ENCODE assay signal across 19 cellular contexts in the genomic region with DNA sequence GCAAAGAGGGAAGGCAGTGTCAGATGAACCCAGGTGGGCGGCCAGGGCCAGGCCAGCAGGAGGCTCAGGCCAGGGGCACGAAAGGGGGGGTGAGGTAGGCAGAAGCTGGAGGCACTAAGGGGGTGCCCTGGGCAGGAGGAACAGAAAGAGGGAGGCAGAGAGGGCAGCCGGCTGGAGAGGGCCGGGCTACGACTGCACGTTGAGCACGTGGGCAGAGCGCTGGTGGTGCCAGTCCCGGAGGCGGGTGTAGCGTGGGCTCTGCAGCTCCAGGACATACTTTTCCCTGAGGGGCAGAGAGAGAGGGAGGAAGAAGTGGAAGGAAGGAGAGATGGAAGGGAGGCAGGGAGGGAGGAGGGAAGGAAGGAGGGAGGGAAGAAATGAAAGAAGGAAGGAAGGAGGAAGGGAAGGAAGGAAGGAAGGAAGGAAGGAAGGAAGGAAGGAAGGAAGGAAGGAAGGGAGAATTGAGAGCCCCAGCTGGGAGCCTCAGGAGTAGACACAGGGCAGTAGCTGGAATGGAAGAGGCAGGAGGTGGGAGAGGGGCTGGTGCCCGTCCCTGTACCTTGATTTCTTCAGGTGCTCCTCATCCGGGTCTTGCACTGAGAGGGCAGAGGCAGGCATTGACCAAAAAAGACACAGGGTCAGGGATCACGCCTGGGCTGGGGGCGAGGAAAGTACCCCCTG. TPM values are rescaled to one million over a fixed set of nuclear protein-coding genes. Genes with fewer than 3 reads are reported as not detected.
DNase-seq lines count a peak whose midpoint lies in the region; ATAC-seq and TF ChIP-seq lines count a peak whose summit lies in the region.
"Had no signal": no experiment of that assay in that cellular context is flagged by ENCODE, and none has a peak within 500 bp of the region (broad histone marks: within the 10 kb centered on the region; RNA-seq: fewer than 3 reads in every experiment).

No MANE protein-coding gene starts in this region.

- H3K4me3 ChIP-seq in HEK293 (ENCODE audit: low read depth, low read length) (no peak overlapping the region), adipocyte (ENCODE audit: low read length) (no peak overlapping the region), stomach (no peak overlapping the region)
- no peak overlapping the region for H3K4me3 ChIP-seq in CD4-positive, alpha-beta memory T cell (ENCODE audit: low read length in 2 of 2)
- H3K4me3 ChIP-seq: adrenal gland, right lobe of liver, thyroid gland had no signal

- peaks cover 16 to 76% of the 10 kb centered on the region in 2 experiments; a peak in 2 of 3 replicates for H3K36me3 ChIP-seq in HEK293 (ENCODE audit: control insufficient read depth in 2 of 2, insufficient read depth in 1 of 2, low read length in 2 of 2)
- H3K36me3 ChIP-seq in adipocyte (ENCODE audit: control insufficient read depth, insufficient read depth, low read length, severe bottlenecking): peaks cover 59% of the 10 kb centered on the region
- H3K36me3 ChIP-seq in stomach: peaks cover 27 to 75% (median 63%) of the 10 kb centered on the region in 4 donors
- H3K36me3 ChIP-seq in CD4-positive, alpha-beta memory T cell (ENCODE audit: insufficient read depth, low read length): no peaks in the 10 kb centered on the region

- TF ChIP-seq POLR2A in stomach (IDR thresholded peaks at IDR 0.05): no peak

- H3K27me3 ChIP-seq in adipocyte (replicated peaks; ENCODE audit: control insufficient read depth, insufficient read depth, low read length) (no peaks in the 10 kb centered on the region), stomach (no peaks in the 10 kb centered on the region)
- H3K27me3 ChIP-seq in CD4-positive, alpha-beta memory T cell (ENCODE audit: insufficient read depth, low read length): no peaks in the 10 kb centered on the region
- H3K27me3 ChIP-seq: adrenal gland, BE2C, right lobe of liver, thyroid gland had no signal

- ATAC-seq in memory B cell (ENCODE audit: low read depth) (no peak), HG03432 (IDR thresholded peaks at IDR 0.05; ENCODE audit: unreplicated experiment) (no peak)
- ATAC-seq: right lobe of liver had no signal

- no peak for DNase-seq in adipocyte (ENCODE audit: low read depth)
- no peak for DNase-seq in memory B cell (ENCODE audit: low spot score in 2 of 2)
- no peak for DNase-seq in stomach
- DNase-seq in A172 (ENCODE audit: low spot score): no peak
- DNase-seq in HPDE6-E6E7 (ENCODE audit: extremely low spot score): no peak
- no peak for DNase-seq in CD4-positive, alpha-beta memory T cell
- DNase-seq: activated B cell treated with CpG ODN at 0.5 μM for 24 hours, adrenal gland, BE2C, DMS53, NCI-H1048, NCI-H774, right lobe of liver, T-helper 1 cell, thyroid gland had no signal

- POLR2A ChIA-PET in HEK293 (lab: Yijun Ruan, JAX): interaction anchor here (0.6 kb wide), 1 partner anchor 206 kb away, joined by 5 read pairs; no protein-coding TSS in a partner anchor
- POLR2A ChIA-PET in CD4-positive, alpha-beta memory T cell (lab: Charles Lee; ENCODE audit: partially characterized antibody): no interaction called here

- no peak overlapping the region for H3K27ac ChIP-seq in HEK293 (ENCODE audit: extremely low read depth, low read depth, low read length)
- peak overlapping the region in 3 of 5 donors; percentile 44 to 90 (median 89) for H3K27ac ChIP-seq in stomach
- no peak overlapping the region for H3K27ac ChIP-seq in CD4-positive, alpha-beta memory T cell (ENCODE audit: low read depth, low read length)
- H3K27ac ChIP-seq: adrenal gland, epithelial cell of prostate, right lobe of liver, thyroid gland had no signal

- peak overlapping the region; percentile 38 for H3K9ac ChIP-seq in adipocyte (ENCODE audit: low read length)

- CTCF ChIA-PET in HEK293 (lab: Yijun Ruan, JAX): interaction anchor here (0.7 to 3.3 kb wide), 5 partner anchors 9 to 35 kb away, joined by 4 to 20 read pairs (median 7); no protein-coding TSS in a partner anchor
- CTCF ChIA-PET in CD4-positive, alpha-beta memory T cell (lab: Charles Lee; ENCODE audit: partially characterized antibody): no interaction called here

- H3K9me3 Mint-ChIP-seq in memory B cell: no peaks in the 10 kb centered on the region
- H3K9me3 Mint-ChIP-seq in CD4-positive, alpha-beta memory T cell: peaks cover 0 to 2% (median 0%) of the 10 kb centered on the region in 8 donors
- H3K9me3 Mint-ChIP-seq: activated B cell treated with CpG ODN at 0.5 μM for 24 hours had no signal

- TF ChIP-seq CTCF in HEK293 (tag by site-specific recombination; IDR thresholded peaks at IDR 0.05): no peak
- TF ChIP-seq CTCF in stomach (IDR thresholded peaks at IDR 0.05): no peak

- H3K27ac Mint-ChIP-seq in memory B cell: peak overlapping the region; percentile 16
- peak overlapping the region in 1 of 7 donors; percentile 29 for H3K27ac Mint-ChIP-seq in CD4-positive, alpha-beta memory T cell
- H3K27ac Mint-ChIP-seq: activated B cell treated with CpG ODN at 0.5 μM for 24 hours had no signal

- TF ChIP-seq EP300 in stomach (IDR thresholded peaks at IDR 0.05): no peak

- 81 to 91% (median 90%) methylated on average over 13 to 15 of the region's 15 CpGs for WGBS in stomach, 5 donors

- no peaks in the 10 kb centered on the region for H3K27me3 Mint-ChIP-seq in memory B cell
- no peaks in the 10 kb centered on the region for H3K27me3 Mint-ChIP-seq in CD4-positive, alpha-beta memory T cell
- H3K27me3 Mint-ChIP-seq: activated B cell treated with CpG ODN at 0.5 μM for 24 hours had no signal

- peaks cover 21% of the 10 kb centered on the region for H3K36me3 Mint-ChIP-seq in memory B cell
- peaks cover 0 to 5% of the 10 kb centered on the region in 2 donors for H3K36me3 Mint-ChIP-seq in CD4-positive, alpha-beta memory T cell

- H3K4me1 Mint-ChIP-seq in memory B cell: peaks cover 31% of the 10 kb centered on the region
- peaks cover 0 to 3% (median 0%) of the 10 kb centered on the region in 4 donors for H3K4me1 Mint-ChIP-seq in CD4-positive, alpha-beta memory T cell

- no peak overlapping the region for H3K4me3 Mint-ChIP-seq in memory B cell
- H3K4me3 Mint-ChIP-seq in CD4-positive, alpha-beta memory T cell: no peak overlapping the region
- H3K4me3 Mint-ChIP-seq: activated B cell treated with CpG ODN at 0.5 μM for 24 hours had no signal

- intact Hi-C loops in stomach (cut with DNase I; ENCODE audit: low total_unique reads): no loop called here
- intact Hi-C loops in CD4-positive, alpha-beta memory T cell (cut with micrococcal nuclease): no loop called here

- H3K9me3 ChIP-seq in HEK293 (ENCODE audit: control insufficient read depth, insufficient read depth, low read depth, low read length): no peaks in the 10 kb centered on the region
- no peaks in the 10 kb centered on the region for H3K9me3 ChIP-seq in adipocyte (ENCODE audit: control insufficient read depth, low read length)
- H3K9me3 ChIP-seq in stomach: no peaks in the 10 kb centered on the region
- no peaks in the 10 kb centered on the region for H3K9me3 ChIP-seq in CD4-positive, alpha-beta memory T cell (ENCODE audit: control insufficient read depth in 1 of 2, low read length in 2 of 2)
- H3K9me3 ChIP-seq: adrenal gland, BE2C, right lobe of liver, thyroid gland had no signal

- H3K4me1 ChIP-seq in HEK293 (ENCODE audit: control insufficient read depth, insufficient read depth, low read length) (peaks cover 11% of the 10 kb centered on the region), adipocyte (ENCODE audit: control insufficient read depth, insufficient read depth, low read length) (peaks cover 25% of the 10 kb centered on the region), stomach (peaks cover 30 to 77% (median 53%) of the 10 kb centered on the region in 4 donors)
- peaks cover 6% of the 10 kb centered on the region for H3K4me1 ChIP-seq in CD4-positive, alpha-beta memory T cell (ENCODE audit: insufficient read depth, low read length)
- H3K4me1 ChIP-seq: right lobe of liver had no signal

TF ChIP-seq in HEK293, 187 proteins besides CTCF, POLR2A, EP300 and RAD21 (continues in another document):
- no peak for TF ChIP-seq ZNF404 (tag by site-specific recombination; IDR thresholded peaks at IDR 0.05)
- TF ChIP-seq ZNF302 (tag by site-specific recombination; IDR thresholded peaks at IDR 0.05; ENCODE audit: low read depth): no peak

RNA-seq across cellular contexts. Expression of a gene that starts 7.0 kb away (rescaled TPM):
- 100 to 1,000 TPM in 2 of 5 donors, 10 to 100 TPM in 3; 14.6 to 126 (median 97.0) TPM for total RNA-seq in stomach
- polyA plus RNA-seq in stomach: 100 to 1,000 TPM in 1 of 3 donors, 10 to 100 TPM in 2; 43.5 to 142 (median 76.6) TPM
- 189 and 215 TPM in 2 replicates for total RNA-seq in A172 (2014; rRNA removed; shearing (Covaris generic))
- 1 to 10 TPM; 5.8 to 7.3 TPM for total RNA-seq in CD4-positive, alpha-beta memory T cell
- 1 to 10 TPM; 3.3 to 3.5 TPM for polyA plus RNA-seq in CD4-positive, alpha-beta memory T cell

RNA-seq across cellular contexts. Expression of a gene that starts 17.0 kb away (rescaled TPM):
- 10 to 100 TPM; 15.2 to 78.1 (median 53.3) TPM for total RNA-seq in stomach
- 10 to 100 TPM; 14.7 to 31.3 (median 22.7) TPM for polyA plus RNA-seq in stomach
- total RNA-seq in A172 (2014; rRNA removed; shearing (Covaris generic)): 343 and 354 TPM in 2 replicates
- 1 to 10 TPM in 1 of 2 experiments, under 1 TPM in 1; 0.99 to 1.2 TPM for total RNA-seq in CD4-positive, alpha-beta memory T cell
- under 1 TPM in 1 of 2 donors, not detected in 1; 0.49 TPM for polyA plus RNA-seq in CD4-positive, alpha-beta memory T cell

RNA-seq across cellular contexts. Expression of a gene that starts 19.2 kb away (rescaled TPM):
- 10 to 100 TPM in 1 of 5 donors, 1 to 10 TPM in 2, under 1 TPM in 1, not detected in 1; 0.43 to 31.2 (median 3.9) TPM for total RNA-seq in stomach
- polyA plus RNA-seq in stomach: 1 to 10 TPM; 2.4 to 6.0 (median 4.9) TPM
- total RNA-seq in A172 (2014; rRNA removed; shearing (Covaris generic)): 0.19 and 1.7 TPM in 2 replicates
- 1 to 10 TPM; 3.7 to 3.9 TPM for total RNA-seq in CD4-positive, alpha-beta memory T cell
- polyA plus RNA-seq in CD4-positive, alpha-beta memory T cell: under 1 TPM in 1 of 2 donors, not detected in 1; 0.69 TPM
- total RNA-seq: RPMI7951 had no signal

RNA-seq across cellular contexts. Expression of a gene that starts 26.3 kb away (rescaled TPM):
- 100 to 1,000 TPM in 3 of 5 donors, 10 to 100 TPM in 2; 54.9 to 263 (median 128) TPM for total RNA-seq in stomach
- polyA plus RNA-seq in stomach: 10 to 100 TPM; 65.3 to 72.9 (median 71.0) TPM
- 153 and 154 TPM in 2 replicates for total RNA-seq in A172 (2014; rRNA removed; shearing (Covaris generic))
- total RNA-seq in CD4-positive, alpha-beta memory T cell: 10 to 100 TPM; 72.9 to 80.3 TPM
- 10 to 100 TPM; 47.6 to 51.2 TPM for polyA plus RNA-seq in CD4-positive, alpha-beta memory T cell

RNA-seq across cellular contexts. Expression of a gene that starts 43.8 kb away (rescaled TPM):
- under 1 TPM in 1 of 5 donors, not detected in 4; 0.73 TPM for total RNA-seq in stomach
- 1 to 10 TPM in 2 of 3 donors, under 1 TPM in 1; 0.61 to 3.7 (median 1.5) TPM for polyA plus RNA-seq in stomach
- total RNA-seq in A172 (2014; rRNA removed; shearing (Covaris generic)): 58.8 and 72.4 TPM in 2 replicates
- total RNA-seq in CD4-positive, alpha-beta memory T cell: 1 to 10 TPM; 5.2 to 7.2 TPM
- 10 to 100 TPM; 14.3 to 17.8 TPM for polyA plus RNA-seq in CD4-positive, alpha-beta memory T cell

Comparison
In these comparisons a context has a peak if more than half of its experiments do, and no peak if none do; other contexts are left out.
1. H3K27ac ChIP-seq: peak in stomach (3 of 5); none in HEK293 (single experiment) and CD4-positive, alpha-beta memory T cell (single experiment).
2. RNA of a gene that starts 17.0 kb away (total RNA-seq): 343 to 354 TPM in A172 and 15.2 to 78.1 TPM in stomach; 0.99 to 1.2 TPM in CD4-positive, alpha-beta memory T cell; every median in the first group is over 4 times any median in the second.